27 cellular contexts compared by ENCODE assay signal in genomic region chrX:11458175-11458574, GRCh38.
DNase-seq lines count a peak whose midpoint lies in the region; ATAC-seq, FAIRE-seq and TF ChIP-seq lines count a peak whose summit lies in the region.
"Had no signal": no experiment of that assay in that cellular context is flagged by ENCODE, and none has a peak within 500 bp of the region (broad histone marks: within the 10 kb centered on the region; RNA-seq: fewer than 3 reads in every experiment).

No MANE protein-coding gene starts in this region.

- H3K36me3 ChIP-seq in colonic mucosa = no peaks in the 10 kb centered on the region
- H3K36me3 ChIP-seq: adrenal gland, pancreas had no signal

- DNase-seq in EH (ENCODE audit: low read depth) (peak; percentile 65), NCI-H226 (peak; percentile 28), pons (ENCODE audit: low spot score) (peak; percentile 1), colonic mucosa (no peak), GOT3 (lab: John Stamatoyannopoulos, UW) (no peak), HuH-7 (ENCODE audit: low spot score) (no peak)
- DNase-seq: activated CD4-positive, alpha-beta memory T cell treated with anti-CD3 and anti-CD28 coated beads, Interleukin-2, amount 10 ng/mL, durations not matched to agents 7 days and 5 days; adrenal gland; CD4-positive, alpha-beta T cell; central memory CD4-positive, alpha-beta T cell; effector CD4-positive, alpha-beta T cell; erythroblast; glutamatergic neuron; H9; left cardiac atrium; mesendoderm; MM.1S; naive thymus-derived CD8-positive, alpha-beta T cell; NCI-H1436 treated with DMSO at 0.1 percent for 48 hours; NCI-H526; pancreas had no signal

- no peaks in the 10 kb centered on the region for H3K9me3 ChIP-seq in colonic mucosa
- H3K9me3 ChIP-seq: adrenal gland, pancreas had no signal

- no peak for ATAC-seq in GM19452 (IDR thresholded peaks at IDR 0.05; ENCODE audit: unreplicated experiment)
- ATAC-seq: naive thymus-derived CD8-positive, alpha-beta T cell; pancreas had no signal

- no peaks in the 10 kb centered on the region for H3K4me1 ChIP-seq in colonic mucosa
- H3K4me1 ChIP-seq: adrenal gland, pancreas had no signal

- peak; percentile 21 for FAIRE-seq in colon (lab: Jason Lieb, UNC)
- FAIRE-seq: G401.6, GM18507, pancreas, urothelium cell line had no signal

- H3K27me3 ChIP-seq in colonic mucosa = no peaks in the 10 kb centered on the region
- H3K27me3 ChIP-seq: adrenal gland had no signal

- TF ChIP-seq CTCF in colonic mucosa (IDR thresholded peaks at IDR 0.05) = no peak

- H3K27ac ChIP-seq in colonic mucosa = no peak overlapping the region
- H3K27ac ChIP-seq: adrenal gland, pancreas, SK-N-MC had no signal

- intact Hi-C loops in colonic mucosa (cut with DNase I) = no loop called here

- no peak overlapping the region for H3K9ac ChIP-seq in colonic mucosa (ENCODE audit: low read depth in 2 of 2, low read length in 2 of 2)

- H3K4me3 ChIP-seq in colonic mucosa = no peak overlapping the region
- H3K4me3 ChIP-seq: adrenal gland, pancreas, SK-N-MC had no signal

Comparison
In these comparisons a context has a peak if more than half of its experiments do, and no peak if none do; other contexts are left out.
1. DNase-seq: peak in EH (single experiment), NCI-H226 (single experiment) and pons (single experiment); none in colonic mucosa (single experiment), GOT3 (single experiment) and HuH-7 (single experiment).